6 cellular contexts compared by ENCODE assay signal in genomic region chr4:155564086-155564485, GRCh38.
"Had no signal": no experiment of that assay in that cellular context is flagged by ENCODE, and none has a peak within 500 bp of the region (broad histone marks: within the 10 kb centered on the region; RNA-seq: fewer than 3 reads in every experiment).

No MANE protein-coding gene starts in this region.

- DNase-seq: H9, HCEC 1CT had no signal

- H2AFZ ChIP-seq: GM23338 had no signal

- FAIRE-seq: H1, H54, HepG2 had no signal

- H3K4me2 ChIP-seq: GM23338 had no signal

- H3K4me3 ChIP-seq: GM23338 had no signal
